22 cellular contexts compared by ENCODE assay signal in genomic region chr2:238584617-238585016, GRCh38.
"Had no signal": no experiment of that assay in that cellular context is flagged by ENCODE, and none has a peak within 500 bp of the region (broad histone marks: within the 10 kb centered on the region; RNA-seq: fewer than 3 reads in every experiment).

No MANE protein-coding gene starts in this region.

- H3K27me3 ChIP-seq: MG63 had no signal

- ATAC-seq: HepG2, Panc1, PC-3 had no signal

- H3K27ac ChIP-seq: RWPE1 had no signal

- H3K4me3 ChIP-seq: MG63 had no signal

- H3K36me3 ChIP-seq: MG63 had no signal

- DNase-seq: IMR-90, Karpas-422, KG1, MG63, NCI-H1092, NCI-H1105 treated with DMSO at 0.1 percent for 48 hours, NCI-H1417 treated with DMSO at 0.1 percent for 48 hours, NCI-H146, NCI-H1694 treated with DMSO at 0.1 percent for 48 hours, NCI-H1930, NCI-H2081, NCI-H2107, NCI-H2227 treated with DMSO at 0.1 percent for 48 hours, NCI-H524 treated with DMSO at 0.1 percent for 48 hours, NCI-H69, NCI-H774, PC-3, SHP77, SK-N-SH had no signal

- H3K9me3 ChIP-seq: MG63, SK-N-SH had no signal
